ENCODE assay signal across 8 cellular contexts in genomic region chr19:16342002-16342715, GRCh38. TPM values are rescaled to one million over a fixed set of nuclear protein-coding genes. Genes with fewer than 3 reads are reported as not detected.
A peak's percentile ranks its signal among the peaks of the same experiment; 100 is the strongest.
DNase-seq lines count a peak whose midpoint lies in the region; ATAC-seq and TF ChIP-seq lines count a peak whose summit lies in the region.

No MANE protein-coding gene starts in this region.

- H3K9me3 ChIP-seq in heart left ventricle = no peaks in the 10 kb centered on the region

- H3K4me3 ChIP-seq in heart left ventricle = peak overlapping the region in 1 of 12 donors; percentile 11

- DNase-seq in NCI-H526 treated with DMSO at 0.1 percent for 48 hours (lab: John Stamatoyannopoulos, UW) (peak; percentile 2), NCI-H526 (lab: John Stamatoyannopoulos, UW) (no peak), heart left ventricle (peak in 4 of 5 donors; percentile 67 to 81 (median 73)), cerebellum (ENCODE audit: low spot score) (no peak), NCI-H2081 treated with DMSO at 0.1 percent for 48 hours (lab: John Stamatoyannopoulos, UW) (no peak)
- DNase-seq in activated CD4-positive, alpha-beta T cell treated with anti-CD3 and anti-CD28 coated beads, Interleukin-2, amount 50 U/mL, for 48 hours = peak; percentile 61 to 72
- peak; percentile 57 for DNase-seq in stimulated activated CD4-positive, alpha-beta T cell treated with anti-CD3 and anti-CD28 coated beads, Interleukin-4, amount 100 ng/mL, for 1 hour

- TF ChIP-seq CTCF in heart left ventricle (IDR thresholded peaks at IDR 0.05) = no peak

- peak in 1 of 2 donors; percentile 39 for TF ChIP-seq POLR2A in heart left ventricle (IDR thresholded peaks at IDR 0.05)

- WGBS in heart left ventricle, 4 donors = 27 to 45% (median 34%) methylated on average over 10 of the region's 10 CpGs

- intact Hi-C loops in heart left ventricle (cut with DNase I) = no loop called here

- peaks cover 10 to 74% (median 48%) of the 10 kb centered on the region in 12 donors for H3K4me1 ChIP-seq in heart left ventricle

- H3K27ac ChIP-seq in heart left ventricle = peak overlapping the region; percentile 78 to 97 (median 88)

- H3K36me3 ChIP-seq in heart left ventricle = no peaks in the 10 kb centered on the region

- peak; percentile 52 for ATAC-seq in HG03045 (IDR thresholded peaks at IDR 0.05; ENCODE audit: unreplicated experiment)
- peak; percentile 79 to 87 (median 84) for ATAC-seq in heart left ventricle

- no peaks in the 10 kb centered on the region for H3K27me3 ChIP-seq in heart left ventricle

RNA-seq across cellular contexts. Expression of gene KLF2, which starts 17.5 kb away (rescaled TPM):
- total RNA-seq in heart left ventricle (10 to 100 TPM; 28.0 to 87.2 (median 45.0) TPM), cerebellum (5.3 TPM)
- polyA plus RNA-seq in heart left ventricle = 10 to 100 TPM; 14.4 to 24.2 TPM

Comparison
In these comparisons a context has a peak if more than half of its experiments do, and no peak if none do; other contexts are left out.
1. DNase-seq: peak in NCI-H526 treated with DMSO at 0.1 percent for 48 hours (single experiment), activated CD4-positive, alpha-beta T cell treated with anti-CD3 and anti-CD28 coated beads, Interleukin-2, amount 50 U/mL, for 48 hours (2 of 2), heart left ventricle (4 of 5) and stimulated activated CD4-positive, alpha-beta T cell treated with anti-CD3 and anti-CD28 coated beads, Interleukin-4, amount 100 ng/mL, for 1 hour (single experiment); none in NCI-H526 (0 of 2), cerebellum (single experiment) and NCI-H2081 treated with DMSO at 0.1 percent for 48 hours (single experiment).